ENCODE assay signal across 1 cellular context in genomic region chr12:52086366-52086765, GRCh38.
TF ChIP-seq lines count a peak whose summit lies in the region.

No MANE protein-coding gene starts in this region.

TF ChIP-seq in IMR-90, 13 proteins besides CTCF, POLR2A, EP300 and RAD21:
- TF ChIP-seq CHD1 (IDR thresholded peaks at IDR 0.05; ENCODE audit: low read depth, low read length) (no peak), MXI1 (IDR thresholded peaks at IDR 0.05; ENCODE audit: borderline replicate concordance, low read depth, low read length) (no peak), FOS (IDR thresholded peaks at IDR 0.05; ENCODE audit: low read depth, low read length) (no peak), SMC3 (IDR thresholded peaks at IDR 0.05; ENCODE audit: low read depth, low read length) (no peak), BHLHE40 (IDR thresholded peaks at IDR 0.05; ENCODE audit: low read depth, low read length) (no peak), RCOR1 (IDR thresholded peaks at IDR 0.05; ENCODE audit: insufficient replicate concordance, low read length) (no peak), MAFK (IDR thresholded peaks at IDR 0.05; ENCODE audit: low read depth, low read length) (no peak), MAZ (IDR thresholded peaks at IDR 0.05; ENCODE audit: borderline replicate concordance, low read depth, low read length) (no peak), USF2 (IDR thresholded peaks at IDR 0.05; ENCODE audit: low read depth, low read length) (no peak), NFE2L2 (IDR thresholded peaks at IDR 0.05; ENCODE audit: low read depth, low read length) (no peak), RFX5 (IDR thresholded peaks at IDR 0.05; ENCODE audit: low read depth, low read length) (no peak), CEBPB (IDR thresholded peaks at IDR 0.05; ENCODE audit: low read depth, low read length) (no peak)
TF ChIP-seq in IMR-90: peak in this region for 0.
